1 cellular context compared by ENCODE assay signal in the genomic region with DNA sequence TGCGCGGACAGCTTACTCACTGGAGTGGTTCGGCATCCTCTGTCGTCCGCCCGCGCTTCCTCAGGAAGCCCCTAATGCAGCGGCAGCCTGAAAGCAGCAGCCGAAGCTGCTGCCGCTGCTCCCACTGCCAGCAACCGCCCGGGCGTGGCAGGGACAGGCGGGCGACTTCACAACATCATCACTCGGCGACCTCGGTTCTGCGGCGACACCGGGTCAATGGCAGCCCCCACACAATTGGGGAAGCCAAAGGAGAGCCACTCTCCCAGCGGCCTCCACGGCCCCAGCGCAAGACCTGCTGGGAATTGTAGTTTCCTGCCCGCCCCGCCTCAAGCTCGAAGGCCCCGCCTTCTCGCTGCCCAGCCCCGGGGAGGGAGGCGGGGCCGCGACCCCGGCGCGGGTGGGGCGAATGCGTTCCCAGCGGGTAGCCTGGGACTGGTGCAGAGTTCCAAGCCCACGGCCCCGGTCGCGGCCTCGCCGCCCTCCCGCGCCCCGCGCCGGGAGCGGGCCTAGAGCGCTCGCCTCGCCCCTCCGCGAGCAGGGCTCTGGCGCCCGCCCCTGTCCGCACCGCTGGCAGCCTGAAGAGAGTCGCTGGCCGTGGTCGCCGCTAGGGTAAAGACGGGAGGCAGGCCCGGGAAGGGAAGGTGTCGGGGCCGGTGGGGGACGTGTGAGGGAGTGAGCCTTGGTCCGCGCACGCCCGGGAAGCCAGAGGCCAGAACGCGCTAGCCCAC.
TF ChIP-seq lines count a peak whose summit lies in the region.

A gene with protein sequence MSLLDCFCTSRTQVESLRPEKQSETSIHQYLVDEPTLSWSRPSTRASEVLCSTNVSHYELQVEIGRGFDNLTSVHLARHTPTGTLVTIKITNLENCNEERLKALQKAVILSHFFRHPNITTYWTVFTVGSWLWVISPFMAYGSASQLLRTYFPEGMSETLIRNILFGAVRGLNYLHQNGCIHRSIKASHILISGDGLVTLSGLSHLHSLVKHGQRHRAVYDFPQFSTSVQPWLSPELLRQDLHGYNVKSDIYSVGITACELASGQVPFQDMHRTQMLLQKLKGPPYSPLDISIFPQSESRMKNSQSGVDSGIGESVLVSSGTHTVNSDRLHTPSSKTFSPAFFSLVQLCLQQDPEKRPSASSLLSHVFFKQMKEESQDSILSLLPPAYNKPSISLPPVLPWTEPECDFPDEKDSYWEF (plus strand): TSS at position 411 of the 728 bp plus-strand sequence. CDS start 3,101 bp downstream, outside the sequence.
A gene with protein sequence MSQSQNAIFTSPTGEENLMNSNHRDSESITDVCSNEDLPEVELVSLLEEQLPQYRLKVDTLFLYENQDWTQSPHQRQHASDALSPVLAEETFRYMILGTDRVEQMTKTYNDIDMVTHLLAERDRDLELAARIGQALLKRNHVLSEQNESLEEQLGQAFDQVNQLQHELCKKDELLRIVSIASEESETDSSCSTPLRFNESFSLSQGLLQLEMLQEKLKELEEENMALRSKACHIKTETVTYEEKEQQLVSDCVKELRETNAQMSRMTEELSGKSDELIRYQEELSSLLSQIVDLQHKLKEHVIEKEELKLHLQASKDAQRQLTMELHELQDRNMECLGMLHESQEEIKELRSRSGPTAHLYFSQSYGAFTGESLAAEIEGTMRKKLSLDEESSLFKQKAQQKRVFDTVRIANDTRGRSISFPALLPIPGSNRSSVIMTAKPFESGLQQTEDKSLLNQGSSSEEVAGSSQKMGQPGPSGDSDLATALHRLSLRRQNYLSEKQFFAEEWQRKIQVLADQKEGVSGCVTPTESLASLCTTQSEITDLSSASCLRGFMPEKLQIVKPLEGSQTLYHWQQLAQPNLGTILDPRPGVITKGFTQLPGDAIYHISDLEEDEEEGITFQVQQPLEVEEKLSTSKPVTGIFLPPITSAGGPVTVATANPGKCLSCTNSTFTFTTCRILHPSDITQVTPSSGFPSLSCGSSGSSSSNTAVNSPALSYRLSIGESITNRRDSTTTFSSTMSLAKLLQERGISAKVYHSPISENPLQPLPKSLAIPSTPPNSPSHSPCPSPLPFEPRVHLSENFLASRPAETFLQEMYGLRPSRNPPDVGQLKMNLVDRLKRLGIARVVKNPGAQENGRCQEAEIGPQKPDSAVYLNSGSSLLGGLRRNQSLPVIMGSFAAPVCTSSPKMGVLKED (minus strand): TSS at position 129 of the 728 bp plus-strand sequence. CDS start 30,951 bp downstream, outside the sequence.

TF ChIP-seq in HepG2, 621 proteins besides CTCF, POLR2A, EP300 and RAD21 (continued from another document and continues in another):
- TF ChIP-seq, protein P1, sequence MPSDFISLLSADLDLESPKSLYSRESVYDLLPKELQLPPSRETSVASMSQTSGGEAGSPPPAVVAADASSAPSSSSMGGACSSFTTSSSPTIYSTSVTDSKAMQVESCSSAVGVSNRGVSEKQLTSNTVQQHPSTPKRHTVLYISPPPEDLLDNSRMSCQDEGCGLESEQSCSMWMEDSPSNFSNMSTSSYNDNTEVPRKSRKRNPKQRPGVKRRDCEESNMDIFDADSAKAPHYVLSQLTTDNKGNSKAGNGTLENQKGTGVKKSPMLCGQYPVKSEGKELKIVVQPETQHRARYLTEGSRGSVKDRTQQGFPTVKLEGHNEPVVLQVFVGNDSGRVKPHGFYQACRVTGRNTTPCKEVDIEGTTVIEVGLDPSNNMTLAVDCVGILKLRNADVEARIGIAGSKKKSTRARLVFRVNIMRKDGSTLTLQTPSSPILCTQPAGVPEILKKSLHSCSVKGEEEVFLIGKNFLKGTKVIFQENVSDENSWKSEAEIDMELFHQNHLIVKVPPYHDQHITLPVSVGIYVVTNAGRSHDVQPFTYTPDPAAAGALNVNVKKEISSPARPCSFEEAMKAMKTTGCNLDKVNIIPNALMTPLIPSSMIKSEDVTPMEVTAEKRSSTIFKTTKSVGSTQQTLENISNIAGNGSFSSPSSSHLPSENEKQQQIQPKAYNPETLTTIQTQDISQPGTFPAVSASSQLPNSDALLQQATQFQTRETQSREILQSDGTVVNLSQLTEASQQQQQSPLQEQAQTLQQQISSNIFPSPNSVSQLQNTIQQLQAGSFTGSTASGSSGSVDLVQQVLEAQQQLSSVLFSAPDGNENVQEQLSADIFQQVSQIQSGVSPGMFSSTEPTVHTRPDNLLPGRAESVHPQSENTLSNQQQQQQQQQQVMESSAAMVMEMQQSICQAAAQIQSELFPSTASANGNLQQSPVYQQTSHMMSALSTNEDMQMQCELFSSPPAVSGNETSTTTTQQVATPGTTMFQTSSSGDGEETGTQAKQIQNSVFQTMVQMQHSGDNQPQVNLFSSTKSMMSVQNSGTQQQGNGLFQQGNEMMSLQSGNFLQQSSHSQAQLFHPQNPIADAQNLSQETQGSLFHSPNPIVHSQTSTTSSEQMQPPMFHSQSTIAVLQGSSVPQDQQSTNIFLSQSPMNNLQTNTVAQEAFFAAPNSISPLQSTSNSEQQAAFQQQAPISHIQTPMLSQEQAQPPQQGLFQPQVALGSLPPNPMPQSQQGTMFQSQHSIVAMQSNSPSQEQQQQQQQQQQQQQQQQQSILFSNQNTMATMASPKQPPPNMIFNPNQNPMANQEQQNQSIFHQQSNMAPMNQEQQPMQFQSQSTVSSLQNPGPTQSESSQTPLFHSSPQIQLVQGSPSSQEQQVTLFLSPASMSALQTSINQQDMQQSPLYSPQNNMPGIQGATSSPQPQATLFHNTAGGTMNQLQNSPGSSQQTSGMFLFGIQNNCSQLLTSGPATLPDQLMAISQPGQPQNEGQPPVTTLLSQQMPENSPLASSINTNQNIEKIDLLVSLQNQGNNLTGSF (CRISPR knock-in tag; IDR thresholded peaks at IDR 0.05) = peak; percentile 37; the same call in 1 of the 2 replicates
- TF ChIP-seq TAF15 (IDR thresholded peaks at IDR 0.05; ENCODE audit: low read depth, low read length, poor library complexity, severe bottlenecking) = no peak
- 0 out of 2 replicates have a peak, but pooled peaks have one; percentile 42 for TF ChIP-seq ZNF672 (CRISPR knock-in tag; IDR thresholded peaks at IDR 0.05)
- TF ChIP-seq ONECUT2 (CRISPR knock-in tag; IDR thresholded peaks at IDR 0.05) = no peak
- TF ChIP-seq ZBTB7B (CRISPR knock-in tag; IDR thresholded peaks at IDR 0.05) = peak; percentile 72
- no peak for TF ChIP-seq ZNF75D (CRISPR knock-in tag; IDR thresholded peaks at IDR 0.05; ENCODE audit: borderline replicate concordance)
- TF ChIP-seq ZNF121 (CRISPR knock-in tag; IDR thresholded peaks at IDR 0.05) = peak; percentile 60
- peak; percentile 69 for TF ChIP-seq MAF1 (CRISPR knock-in tag; IDR thresholded peaks at IDR 0.05; ENCODE audit: borderline replicate concordance)
- TF ChIP-seq NFE2L2 (IDR thresholded peaks at IDR 0.05; ENCODE audit: low read length) = no peak
- TF ChIP-seq, protein P2, sequence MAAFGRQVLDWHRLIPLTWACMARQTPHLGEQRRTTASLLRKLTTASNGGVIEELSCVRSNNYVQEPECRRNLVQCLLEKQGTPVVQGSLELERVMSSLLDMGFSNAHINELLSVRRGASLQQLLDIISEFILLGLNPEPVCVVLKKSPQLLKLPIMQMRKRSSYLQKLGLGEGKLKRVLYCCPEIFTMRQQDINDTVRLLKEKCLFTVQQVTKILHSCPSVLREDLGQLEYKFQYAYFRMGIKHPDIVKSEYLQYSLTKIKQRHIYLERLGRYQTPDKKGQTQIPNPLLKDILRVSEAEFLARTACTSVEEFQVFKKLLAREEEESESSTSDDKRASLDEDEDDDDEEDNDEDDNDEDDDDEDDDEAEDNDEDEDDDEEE (CRISPR knock-in tag; IDR thresholded peaks at IDR 0.05) = peak; percentile 79; the same call in 1 of the 2 replicates
- TF ChIP-seq ATF1 (CRISPR knock-in tag; IDR thresholded peaks at IDR 0.05) = peak; percentile 98
- TF ChIP-seq, protein P3, sequence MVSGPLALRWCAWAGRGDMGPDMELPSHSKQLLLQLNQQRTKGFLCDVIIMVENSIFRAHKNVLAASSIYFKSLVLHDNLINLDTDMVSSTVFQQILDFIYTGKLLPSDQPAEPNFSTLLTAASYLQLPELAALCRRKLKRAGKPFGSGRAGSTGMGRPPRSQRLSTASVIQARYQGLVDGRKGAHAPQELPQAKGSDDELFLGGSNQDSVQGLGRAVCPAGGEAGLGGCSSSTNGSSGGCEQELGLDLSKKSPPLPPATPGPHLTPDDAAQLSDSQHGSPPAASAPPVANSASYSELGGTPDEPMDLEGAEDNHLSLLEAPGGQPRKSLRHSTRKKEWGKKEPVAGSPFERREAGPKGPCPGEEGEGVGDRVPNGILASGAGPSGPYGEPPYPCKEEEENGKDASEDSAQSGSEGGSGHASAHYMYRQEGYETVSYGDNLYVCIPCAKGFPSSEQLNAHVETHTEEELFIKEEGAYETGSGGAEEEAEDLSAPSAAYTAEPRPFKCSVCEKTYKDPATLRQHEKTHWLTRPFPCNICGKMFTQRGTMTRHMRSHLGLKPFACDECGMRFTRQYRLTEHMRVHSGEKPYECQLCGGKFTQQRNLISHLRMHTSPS (CRISPR knock-in tag; IDR thresholded peaks at IDR 0.05; ENCODE audit: low read depth) = peak; percentile 62; the same call in 1 of the 2 replicates
- TF ChIP-seq ZNF556 (CRISPR knock-in tag; IDR thresholded peaks at IDR 0.05; ENCODE audit: borderline replicate concordance) = peak; percentile 98; the same call in 1 of the 2 replicates
- no peak for TF ChIP-seq ZFYVE20 (CRISPR knock-in tag; IDR thresholded peaks at IDR 0.05; ENCODE audit: borderline replicate concordance, low read depth)
- peak; percentile 94; the same call in 1 of the 2 replicates for TF ChIP-seq IRX3 (CRISPR knock-in tag; IDR thresholded peaks at IDR 0.05; ENCODE audit: borderline replicate concordance, low read depth)
- TF ChIP-seq MEIS1 (CRISPR knock-in tag; IDR thresholded peaks at IDR 0.05; ENCODE audit: borderline replicate concordance) = peak; percentile 55; the same call in 1 of the 2 replicates
- TF ChIP-seq HHEX (CRISPR knock-in tag; IDR thresholded peaks at IDR 0.05) = peak; percentile 61; the same call in 1 of the 2 replicates
- 0 out of 2 replicates have a peak, but pooled peaks have one; percentile 22 for TF ChIP-seq FOSL1 (CRISPR knock-in tag; IDR thresholded peaks at IDR 0.05; ENCODE audit: borderline replicate concordance)
- TF ChIP-seq, protein P4, sequence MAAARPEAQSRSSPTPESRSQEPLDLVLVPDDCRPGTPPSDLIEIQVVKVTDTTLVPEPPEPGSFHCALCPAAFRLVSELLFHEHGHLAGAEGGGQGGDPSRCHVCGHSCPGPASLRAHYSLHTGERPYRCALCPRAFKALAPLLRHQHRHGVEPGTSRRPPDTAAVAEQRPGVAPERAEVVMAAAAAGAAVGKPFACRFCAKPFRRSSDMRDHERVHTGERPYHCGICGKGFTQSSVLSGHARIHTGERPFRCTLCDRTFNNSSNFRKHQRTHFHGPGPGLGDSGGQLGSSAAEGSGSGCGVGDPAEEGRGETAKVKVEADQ (CRISPR knock-in tag; IDR thresholded peaks at IDR 0.05; ENCODE audit: borderline replicate concordance) = no peak
- TF ChIP-seq, protein P5, sequence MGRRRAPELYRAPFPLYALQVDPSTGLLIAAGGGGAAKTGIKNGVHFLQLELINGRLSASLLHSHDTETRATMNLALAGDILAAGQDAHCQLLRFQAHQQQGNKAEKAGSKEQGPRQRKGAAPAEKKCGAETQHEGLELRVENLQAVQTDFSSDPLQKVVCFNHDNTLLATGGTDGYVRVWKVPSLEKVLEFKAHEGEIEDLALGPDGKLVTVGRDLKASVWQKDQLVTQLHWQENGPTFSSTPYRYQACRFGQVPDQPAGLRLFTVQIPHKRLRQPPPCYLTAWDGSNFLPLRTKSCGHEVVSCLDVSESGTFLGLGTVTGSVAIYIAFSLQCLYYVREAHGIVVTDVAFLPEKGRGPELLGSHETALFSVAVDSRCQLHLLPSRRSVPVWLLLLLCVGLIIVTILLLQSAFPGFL (CRISPR knock-in tag; IDR thresholded peaks at IDR 0.05) = 0 out of 2 replicates have a peak, but pooled peaks have one; percentile 33
- TF ChIP-seq ZNF709 (CRISPR knock-in tag; IDR thresholded peaks at IDR 0.05) = no peak; the same call in 1 of the 2 replicates
- TF ChIP-seq NCOA1 (CRISPR knock-in tag; IDR thresholded peaks at IDR 0.05) = peak; percentile 96; the same call in 1 of the 2 replicates
- TF ChIP-seq, protein P6, sequence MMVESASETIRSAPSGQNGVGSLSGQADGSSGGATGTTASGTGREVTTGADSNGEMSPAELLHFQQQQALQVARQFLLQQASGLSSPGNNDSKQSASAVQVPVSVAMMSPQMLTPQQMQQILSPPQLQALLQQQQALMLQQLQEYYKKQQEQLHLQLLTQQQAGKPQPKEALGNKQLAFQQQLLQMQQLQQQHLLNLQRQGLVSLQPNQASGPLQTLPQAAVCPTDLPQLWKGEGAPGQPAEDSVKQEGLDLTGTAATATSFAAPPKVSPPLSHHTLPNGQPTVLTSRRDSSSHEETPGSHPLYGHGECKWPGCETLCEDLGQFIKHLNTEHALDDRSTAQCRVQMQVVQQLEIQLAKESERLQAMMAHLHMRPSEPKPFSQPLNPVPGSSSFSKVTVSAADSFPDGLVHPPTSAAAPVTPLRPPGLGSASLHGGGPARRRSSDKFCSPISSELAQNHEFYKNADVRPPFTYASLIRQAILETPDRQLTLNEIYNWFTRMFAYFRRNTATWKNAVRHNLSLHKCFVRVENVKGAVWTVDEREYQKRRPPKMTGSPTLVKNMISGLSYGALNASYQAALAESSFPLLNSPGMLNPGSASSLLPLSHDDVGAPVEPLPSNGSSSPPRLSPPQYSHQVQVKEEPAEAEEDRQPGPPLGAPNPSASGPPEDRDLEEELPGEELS (CRISPR knock-in tag; IDR thresholded peaks at IDR 0.05) = peak; percentile 49; the same call in 1 of the 2 replicates
- TF ChIP-seq, protein P7, sequence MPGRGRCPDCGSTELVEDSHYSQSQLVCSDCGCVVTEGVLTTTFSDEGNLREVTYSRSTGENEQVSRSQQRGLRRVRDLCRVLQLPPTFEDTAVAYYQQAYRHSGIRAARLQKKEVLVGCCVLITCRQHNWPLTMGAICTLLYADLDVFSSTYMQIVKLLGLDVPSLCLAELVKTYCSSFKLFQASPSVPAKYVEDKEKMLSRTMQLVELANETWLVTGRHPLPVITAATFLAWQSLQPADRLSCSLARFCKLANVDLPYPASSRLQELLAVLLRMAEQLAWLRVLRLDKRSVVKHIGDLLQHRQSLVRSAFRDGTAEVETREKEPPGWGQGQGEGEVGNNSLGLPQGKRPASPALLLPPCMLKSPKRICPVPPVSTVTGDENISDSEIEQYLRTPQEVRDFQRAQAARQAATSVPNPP (CRISPR knock-in tag; IDR thresholded peaks at IDR 0.05) = no peak; the same call in none of the 2 replicates
- TF ChIP-seq ZNF569 (CRISPR knock-in tag; IDR thresholded peaks at IDR 0.05; ENCODE audit: borderline replicate concordance) = no peak
- TF ChIP-seq, protein P8, sequence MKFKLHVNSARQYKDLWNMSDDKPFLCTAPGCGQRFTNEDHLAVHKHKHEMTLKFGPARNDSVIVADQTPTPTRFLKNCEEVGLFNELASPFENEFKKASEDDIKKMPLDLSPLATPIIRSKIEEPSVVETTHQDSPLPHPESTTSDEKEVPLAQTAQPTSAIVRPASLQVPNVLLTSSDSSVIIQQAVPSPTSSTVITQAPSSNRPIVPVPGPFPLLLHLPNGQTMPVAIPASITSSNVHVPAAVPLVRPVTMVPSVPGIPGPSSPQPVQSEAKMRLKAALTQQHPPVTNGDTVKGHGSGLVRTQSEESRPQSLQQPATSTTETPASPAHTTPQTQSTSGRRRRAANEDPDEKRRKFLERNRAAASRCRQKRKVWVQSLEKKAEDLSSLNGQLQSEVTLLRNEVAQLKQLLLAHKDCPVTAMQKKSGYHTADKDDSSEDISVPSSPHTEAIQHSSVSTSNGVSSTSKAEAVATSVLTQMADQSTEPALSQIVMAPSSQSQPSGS (CRISPR knock-in tag; IDR thresholded peaks at IDR 0.05) = peak; percentile 50; the same call in 1 of the 2 replicates
- peak; percentile 66; the same call in 1 of the 2 replicates for TF ChIP-seq ZNF329 (CRISPR knock-in tag; IDR thresholded peaks at IDR 0.05; ENCODE audit: low read depth)
- TF ChIP-seq, protein P9, sequence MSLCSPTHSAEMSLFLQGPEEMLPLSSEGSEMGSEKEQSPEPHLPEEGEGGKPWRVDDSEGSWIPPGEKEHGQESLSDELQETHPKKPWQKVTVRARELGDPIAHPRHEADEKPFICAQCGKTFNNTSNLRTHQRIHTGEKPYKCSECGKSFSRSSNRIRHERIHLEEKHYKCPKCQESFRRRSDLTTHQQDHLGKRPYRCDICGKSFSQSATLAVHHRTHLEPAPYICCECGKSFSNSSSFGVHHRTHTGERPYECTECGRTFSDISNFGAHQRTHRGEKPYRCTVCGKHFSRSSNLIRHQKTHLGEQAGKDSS (CRISPR knock-in tag; IDR thresholded peaks at IDR 0.05; ENCODE audit: borderline replicate concordance, low read depth) = peak; percentile 20
- no peak for TF ChIP-seq MTA3 (CRISPR knock-in tag; IDR thresholded peaks at IDR 0.05)
